9 cellular contexts compared by ENCODE assay signal in genomic region chr15:56428821-56429458, GRCh38. TPM values are rescaled to one million over a fixed set of nuclear protein-coding genes. Genes with fewer than 3 reads are reported as not detected.
A peak's percentile ranks its signal among the peaks of the same experiment; 100 is the strongest.
DNase-seq lines count a peak whose midpoint lies in the region; ATAC-seq and TF ChIP-seq lines count a peak whose summit lies in the region.
"Had no signal": no experiment of that assay in that cellular context is flagged by ENCODE, and none has a peak within 500 bp of the region (broad histone marks: within the 10 kb centered on the region; RNA-seq: fewer than 3 reads in every experiment).

No MANE protein-coding gene starts in this region.

- H3K9me3 Mint-ChIP-seq in T-cell = peaks cover 4 to 6% (median 5%) of the 10 kb centered on the region in 3 donors

- POLR2A ChIA-PET in HEK293T (lab: Yijun Ruan, JAX) = no interaction called here
- POLR2A ChIA-PET in T-cell (lab: Charles Lee) = no interaction called here

- no peaks in the 10 kb centered on the region for H3K9me3 ChIP-seq in neural cell (ENCODE audit: low read length)

- no peaks in the 10 kb centered on the region for H3K27me3 ChIP-seq in neural cell (ENCODE audit: insufficient read depth, low read depth, low read length)

- peaks cover 0 to 11% of the 10 kb centered on the region in 2 donors for H3K27me3 Mint-ChIP-seq in T-cell

- no peaks in the 10 kb centered on the region for H3F3A ChIP-seq in neural cell (ENCODE audit: insufficient read depth, low read length, poor library complexity, severe bottlenecking)

- CTCF ChIA-PET in HEK293T (lab: Yijun Ruan, JAX) (interaction anchor here (0.5 to 2.6 kb wide), 5 partner anchors 178 to 529 kb away, joined by 4 to 6 read pairs (median 5); no protein-coding TSS in a partner anchor), T-cell (lab: Charles Lee) (interaction anchor here (0.6 to 1.2 kb wide), 3 partner anchors 184 to 782 kb away, joined by 3 to 4 read pairs (median 3); no protein-coding TSS in a partner anchor)

- no peaks in the 10 kb centered on the region for H3K79me2 ChIP-seq in neural cell (replicated peaks; ENCODE audit: insufficient read depth, low read length)

- H2AFZ ChIP-seq in neural cell (ENCODE audit: low read depth, low read length) = no peak overlapping the region

- no peak overlapping the region for H3K4me2 ChIP-seq in neural cell (ENCODE audit: low read length)

- DNase-seq in DMS53 (lab: John Stamatoyannopoulos, UW) = peak; percentile 51
- peak; percentile 7 for DNase-seq in HEK293T (ENCODE audit: extremely low spot score)
- peak; percentile 27 for DNase-seq in NCI-H460 (ENCODE audit: extremely low read depth, low read depth)
- peak; percentile 11 to 40 for DNase-seq in dermis microvascular lymphatic vessel endothelial cell (ENCODE audit: low read depth in 2 of 2)
- DNase-seq in activated effector memory CD4-positive, alpha-beta T cell treated with Interleukin-2 at 50 U/mL for 16 hours = no peak
- DNase-seq in 8988T = no peak
- no peak for DNase-seq in T-cell

- H3K9me2 ChIP-seq in neural cell (ENCODE audit: insufficient read depth, low read length) = no peaks in the 10 kb centered on the region

- TF ChIP-seq RAD21 in neural cell (conservative IDR thresholded peaks at IDR 0.05) = peak; percentile 81

- no peak overlapping the region for H3K4me3 Mint-ChIP-seq in T-cell
- H3K4me3 Mint-ChIP-seq: T-helper 1 cell treated with Interleukin-12 subunit alpha and Interleukin-12 subunit beta and Interleukin-4 antibody, amounts not matched to agents 30 μg/mL and 1 μg/mL, for 36 hours had no signal

- peaks cover 4% of the 10 kb centered on the region for H3K36me3 Mint-ChIP-seq in T-cell

- H4K20me1 ChIP-seq in neural cell (ENCODE audit: insufficient read depth) = no peaks in the 10 kb centered on the region

- TF ChIP-seq CTCF in neural cell (IDR thresholded peaks at IDR 0.05; ENCODE audit: poor library complexity, severe bottlenecking) = peak; percentile 76

- H3K4me3 ChIP-seq in neural cell (ENCODE audit: low read length) = no peak overlapping the region

- no peak for ATAC-seq in T-cell (replicated peaks in 1 of 4)

- no peak overlapping the region for H3K9ac ChIP-seq in neural cell (ENCODE audit: low read length)

- H3K4me1 Mint-ChIP-seq in T-cell = no peaks in the 10 kb centered on the region

- TF ChIP-seq EP300 in neural cell (conservative IDR thresholded peaks at IDR 0.05; ENCODE audit: poor library complexity, severe bottlenecking) = no peak

- no peak overlapping the region for H3K27ac Mint-ChIP-seq in T-cell
- H3K27ac Mint-ChIP-seq: T-helper 1 cell treated with Interleukin-12 subunit alpha and Interleukin-12 subunit beta and Interleukin-4 antibody, amounts not matched to agents 30 μg/mL and 1 μg/mL, for 36 hours had no signal

- H3K27ac ChIP-seq in neural cell (ENCODE audit: low read length) = no peak overlapping the region

- no peaks in the 10 kb centered on the region for H3K36me3 ChIP-seq in neural cell (ENCODE audit: insufficient read depth, low read length)

TF ChIP-seq in HEK293T, 16 proteins besides CTCF, POLR2A, EP300 and RAD21:
- TF ChIP-seq HDGF (IDR thresholded peaks at IDR 0.05; ENCODE audit: borderline replicate concordance) = no peak
- no peak for TF ChIP-seq PKNOX1 (IDR thresholded peaks at IDR 0.05)
- no peak for TF ChIP-seq FOXK2 (IDR thresholded peaks at IDR 0.05)
- no peak for TF ChIP-seq LEF1 (IDR thresholded peaks at IDR 0.05; ENCODE audit: borderline replicate concordance)
- no peak for TF ChIP-seq FOXM1 (IDR thresholded peaks at IDR 0.05; ENCODE audit: borderline replicate concordance)
- no peak for TF ChIP-seq TARDBP (IDR thresholded peaks at IDR 0.05)
- TF ChIP-seq L3MBTL2 (conservative IDR thresholded peaks at IDR 0.05) = no peak
- no peak for TF ChIP-seq FOXA1 (IDR thresholded peaks at IDR 0.05)

TF ChIP-seq in neural cell, 6 proteins besides CTCF, POLR2A, EP300 and RAD21:
- TF ChIP-seq POLR2AphosphoS5 (IDR thresholded peaks at IDR 0.05) = no peak
- peak; percentile 75 for TF ChIP-seq SMC3 (conservative IDR thresholded peaks at IDR 0.05; ENCODE audit: poor library complexity)

RNA-seq across cellular contexts. Expression of gene MNS1, which starts 36.0 kb away (rescaled TPM):
- total RNA-seq in NCI-H460 (2014; rRNA removed; shearing (Covaris generic)) = 0.55 and 1.7 TPM in 2 replicates
- polyA plus RNA-seq in NCI-H460 (2014; cell fraction: nucleus; rRNA removed) = 2.1 and 2.3 TPM in 2 replicates
- 0.13 TPM in 2 replicates for total RNA-seq in dermis microvascular lymphatic vessel endothelial cell
- not detected in 2 replicates for polyA plus RNA-seq in neural cell
- 0.35 TPM in 1 of 2 replicates, not detected in the other for polyA minus RNA-seq in neural cell
- not detected for total RNA-seq in T-cell

Comparison
In these comparisons a context has a peak if more than half of its experiments do, and no peak if none do; other contexts are left out.
1. DNase-seq: peak in DMS53 (single experiment), HEK293T (single experiment), NCI-H460 (single experiment) and dermis microvascular lymphatic vessel endothelial cell (2 of 2); none in activated effector memory CD4-positive, alpha-beta T cell treated with Interleukin-2 at 50 U/mL for 16 hours (single experiment), 8988T (single experiment) and T-cell (0 of 34).